Comparison of ENCODE assay signal across 8 cellular contexts in genomic region chr5:73565166-73565968, GRCh38. TPM values are rescaled to one million over a fixed set of nuclear protein-coding genes. Genes with fewer than 3 reads are reported as not detected.
A peak's percentile ranks its signal among the peaks of the same experiment; 100 is the strongest.
DNase-seq lines count a peak whose midpoint lies in the region; ATAC-seq and TF ChIP-seq lines count a peak whose summit lies in the region.

Gene ANKRA2 (minus strand): TSS chr5:73565639. CDS start chr5:73562881, 2,758 bp downstream.
Gene UTP15 (plus strand): TSS chr5:73565743. CDS start chr5:73567345, 1,602 bp downstream.

- peak; percentile 99 for ATAC-seq in lung (ENCODE audit: insufficient read depth, low FRiP score)

- no peaks in the 10 kb centered on the region for H3K9me3 ChIP-seq in lung (ENCODE audit: control insufficient read depth in 2 of 2, insufficient read depth in 1 of 2, low read length in 1 of 2)

- TF ChIP-seq CTCF in GM20000 (IDR thresholded peaks at IDR 0.05; ENCODE audit: extremely low read depth, missing control alignments) (no peak), lung (IDR thresholded peaks at IDR 0.05; ENCODE audit: control extremely low read depth, extremely low read depth) (no peak)

- WGBS in lung, 2 donors, result 0 to 1% methylated on average over 60 of the region's 60 CpGs

- DNase-seq in CMK (ENCODE audit: low read depth), result peak; percentile 93
- peak; percentile 87 for DNase-seq in GM20000 (ENCODE audit: low spot score)
- DNase-seq in HT-29 (ENCODE audit: low spot score), result peak; percentile 99
- peak; percentile 87 to 93 for DNase-seq in NOMO-1 (lab: John Stamatoyannopoulos, UW; ENCODE audit: unreplicated experiment in 2 of 2)
- DNase-seq in effector CD8-positive, alpha-beta T cell (lab: John Stamatoyannopoulos, UW), result peak; percentile 98
- peak; percentile 100 for DNase-seq in lung (ENCODE audit: low spot score)
- DNase-seq in stimulated activated CD4-positive, alpha-beta T cell treated with anti-CD3 and anti-CD28 coated beads, TNF-alpha, amount 100 ng/mL, for 4 hours (ENCODE audit: low read depth in 3 of 3), result peak; percentile 96 to 98 (median 97)

- peak within 1 kb of the TSS; percentile 93 to 98 for H3K27ac ChIP-seq in lung (ENCODE audit: low read depth in 1 of 2, low read length in 1 of 2)

- H3K4me3 ChIP-seq in lung, result peak within 1 kb of the TSS; percentile 78

- CTCF ChIA-PET in activated CD8-positive, alpha-beta memory T cell treated with anti-CD3 and anti-CD28 coated beads for 36 hours (lab: Charles Lee), result interaction anchor here (0.9 to 1.3 kb wide), 2 partner anchors 11 to 26 kb away, joined by 3 read pairs; no protein-coding TSS in a partner anchor

- H3K27me3 ChIP-seq in lung (ENCODE audit: control insufficient read depth, insufficient read depth), result no peaks in the 10 kb centered on the region

- H3K4me1 ChIP-seq in lung (ENCODE audit: control insufficient read depth in 2 of 2, insufficient read depth in 2 of 2, low read length in 2 of 2), result peaks cover 0 to 12% of the 10 kb centered on the region in 2 donors

- peaks cover 8 to 23% of the 10 kb centered on the region in 2 donors for H3K36me3 ChIP-seq in lung (ENCODE audit: control insufficient read depth in 2 of 2, insufficient read depth in 2 of 2, low read length in 2 of 2)

- POLR2A ChIA-PET in activated CD8-positive, alpha-beta memory T cell treated with anti-CD3 and anti-CD28 coated beads for 36 hours (lab: Charles Lee), result interaction anchor here (0.6 to 1.4 kb wide), 2 partner anchors 67 to 1797 kb away, joined by 4 read pairs; partner anchors contain the start of gene BTF3

RNA-seq across cellular contexts. Expression of gene ANKRA2, which starts in this region (rescaled TPM):
- 5.2 and 5.7 TPM in 2 replicates for total RNA-seq in HT-29 (2014; rRNA removed; shearing (Covaris generic))
- total RNA-seq in activated CD8-positive, alpha-beta memory T cell treated with anti-CD3 and anti-CD28 coated beads for 36 hours, result 10 to 100 TPM; 15.2 to 16.4 TPM
- total RNA-seq in lung, result 10 to 100 TPM; 15.6 to 60.6 TPM
- 10 to 100 TPM; 12.6 to 27.3 TPM for polyA plus RNA-seq in lung

RNA-seq across cellular contexts. Expression of gene UTP15, which starts in this region (rescaled TPM):
- total RNA-seq in HT-29 (2014; rRNA removed; shearing (Covaris generic)), result 24.1 and 36.8 TPM in 2 replicates
- total RNA-seq in activated CD8-positive, alpha-beta memory T cell treated with anti-CD3 and anti-CD28 coated beads for 36 hours, result 10 to 100 TPM; 54.1 to 57.4 TPM
- total RNA-seq in lung, result 10 to 100 TPM; 18.5 to 22.1 TPM
- polyA plus RNA-seq in lung, result 1 to 10 TPM; 4.4 to 6.1 TPM

Comparison
In these comparisons a context has a peak if more than half of its experiments do, and no peak if none do; other contexts are left out.
1. Peak in every context shown above with its lines: DNase-seq, ATAC-seq, H3K4me3 ChIP-seq and H3K27ac ChIP-seq.